8 cellular contexts compared by ENCODE assay signal in genomic region chr17:42964161-42964932, GRCh38. TPM values are rescaled to one million over a fixed set of nuclear protein-coding genes. Genes with fewer than 3 reads are reported as not detected.
A peak's percentile ranks its signal among the peaks of the same experiment; 100 is the strongest.
DNase-seq lines count a peak whose midpoint lies in the region; ATAC-seq and TF ChIP-seq lines count a peak whose summit lies in the region.

TSS of gene AARSD1 (minus strand) at chr17:42964454. CDS start at chr17:42964440, 14 bp downstream.

- no peaks in the 10 kb centered on the region for H3K9me3 Mint-ChIP-seq in natural killer cell treated with Interleukin-12 subunit alpha and Interleukin-12 subunit beta and Interleukin-15 and Interleukin-18, amount 100 ng/mL, for 72 hours

- peak within 1 kb of the TSS; percentile 76 for H3K4me3 ChIP-seq in fibroblast of pulmonary artery (replicated peaks; ENCODE audit: low read depth, low read length)

- peak; percentile 97 to 98 for ATAC-seq in natural killer cell treated with Interleukin-12 subunit alpha and Interleukin-12 subunit beta and Interleukin-15 and Interleukin-18, amount 100 ng/mL, for 72 hours

- peak within 1 kb of the TSS; percentile 92 for H3K4me3 Mint-ChIP-seq in natural killer cell treated with Interleukin-12 subunit alpha and Interleukin-12 subunit beta and Interleukin-15 and Interleukin-18, amount 100 ng/mL, for 72 hours

- TF ChIP-seq CTCF in fibroblast of pulmonary artery (IDR thresholded peaks at IDR 0.05; ENCODE audit: low read length, missing control alignments) = no peak

- peaks cover 14 to 17% of the 10 kb centered on the region in 2 donors for H3K4me1 Mint-ChIP-seq in natural killer cell treated with Interleukin-12 subunit alpha and Interleukin-12 subunit beta and Interleukin-15 and Interleukin-18, amount 100 ng/mL, for 72 hours (ENCODE audit: low read depth in 2 of 2)

- DNase-seq in DMS153 treated with DMSO at 0.1 percent for 48 hours (lab: John Stamatoyannopoulos, UW; ENCODE audit: unreplicated experiment) = peak; percentile 85
- peak; percentile 92 for DNase-seq in H4 (ENCODE audit: low spot score)
- peak; percentile 90 for DNase-seq in M059J (ENCODE audit: low read depth)
- DNase-seq in SHP77 (lab: John Stamatoyannopoulos, UW) = peak; percentile 92 to 94
- peak; percentile 83 for DNase-seq in activated T-helper 9 cell treated with anti-CD3 and anti-CD28 coated beads, Interleukin-2, amount 50 U/mL, for 16 hours (ENCODE audit: low read depth)
- peak; percentile 96 for DNase-seq in fibroblast of pulmonary artery (ENCODE audit: low read depth)
- peak; percentile 90 for DNase-seq in natural killer cell treated with Interleukin-12 subunit alpha and Interleukin-12 subunit beta and Interleukin-15 and Interleukin-18, amount 100 ng/mL, for 72 hours (ENCODE audit: low spot score)
- DNase-seq in stimulated activated naive CD4-positive, alpha-beta T cell treated with Interleukin-2 at 50 U/mL for 16 hours (lab: John Stamatoyannopoulos, UW) = peak; percentile 90

- no peaks in the 10 kb centered on the region for H3K27me3 Mint-ChIP-seq in natural killer cell treated with Interleukin-12 subunit alpha and Interleukin-12 subunit beta and Interleukin-15 and Interleukin-18, amount 100 ng/mL, for 72 hours

- no peaks in the 10 kb centered on the region for H3K36me3 Mint-ChIP-seq in natural killer cell treated with Interleukin-12 subunit alpha and Interleukin-12 subunit beta and Interleukin-15 and Interleukin-18, amount 100 ng/mL, for 72 hours

- peak within 1 kb of the TSS; percentile 75 to 92 for H3K27ac Mint-ChIP-seq in natural killer cell treated with Interleukin-12 subunit alpha and Interleukin-12 subunit beta and Interleukin-15 and Interleukin-18, amount 100 ng/mL, for 72 hours

RNA-seq across cellular contexts. Expression of gene AARSD1, which starts in this region (rescaled TPM):
- 23.7 and 27.2 TPM in 2 replicates for total RNA-seq in H4 (2014; rRNA removed; shearing (Covaris generic))
- total RNA-seq in M059J (2014; rRNA removed; shearing (Covaris generic)) = 13.6 and 17.1 TPM in 2 replicates
- total RNA-seq in natural killer cell treated with Interleukin-12 subunit alpha and Interleukin-12 subunit beta and Interleukin-15 and Interleukin-18, amount 100 ng/mL, for 72 hours = 100 to 1,000 TPM in 1 of 2 donors, 10 to 100 TPM in 1; 62.4 to 102 TPM

Comparison
In these comparisons a context has a peak if more than half of its experiments do, and no peak if none do; other contexts are left out.
1. Peak in every context shown above with its lines: DNase-seq, ATAC-seq and H3K4me3 ChIP-seq.